8 cellular contexts compared by ENCODE assay signal in genomic region chr11:74726547-74727182, GRCh38. TPM values are rescaled to one million over a fixed set of nuclear protein-coding genes. Genes with fewer than 3 reads are reported as not detected.
A peak's percentile ranks its signal among the peaks of the same experiment; 100 is the strongest.
DNase-seq lines count a peak whose midpoint lies in the region; ATAC-seq, FAIRE-seq and TF ChIP-seq lines count a peak whose summit lies in the region.

No MANE protein-coding gene starts in this region.

- peaks cover 52 to 59% of the 10 kb centered on the region in 2 experiments for H3K27me3 ChIP-seq in K562 (ENCODE audit: control insufficient read depth in 2 of 2, insufficient read depth in 2 of 2, low read length in 2 of 2)
- peaks cover 37% of the 10 kb centered on the region for H3K27me3 ChIP-seq in smooth muscle cell (ENCODE audit: low read depth)

- no peak overlapping the region for H2AFZ ChIP-seq in K562 (ENCODE audit: low read depth, low read length)
- H2AFZ ChIP-seq in smooth muscle cell (ENCODE audit: low read depth) = no peak overlapping the region

- CTCF ChIA-PET in HEK293T (lab: Yijun Ruan, JAX) = interaction anchor here (0.6 to 3.8 kb wide), 10 partner anchors 12 to 117 kb away, joined by 3 to 30 read pairs (median 6); no protein-coding TSS in a partner anchor
- CTCF ChIA-PET in K562 (lab: Yijun Ruan, JAX; ENCODE audit: low intra/inter-chr PET ratio) = interaction anchor here (1.8 to 1.9 kb wide), 2 partner anchors 24 to 116 kb away, joined by 8 to 12 read pairs; no protein-coding TSS in a partner anchor

- H3K27ac ChIP-seq in K562 (ENCODE audit: extremely low read depth, low read depth, low read length) = no peak overlapping the region
- H3K27ac ChIP-seq in smooth muscle cell (ENCODE audit: low read depth) = no peak overlapping the region

- H4K20me1 ChIP-seq in K562 (replicated peaks; ENCODE audit: control insufficient read depth, insufficient read depth, low read length) (peaks cover 4% of the 10 kb centered on the region), smooth muscle cell (ENCODE audit: low read depth) (no peaks in the 10 kb centered on the region)

- POLR2A ChIA-PET in HEK293T (lab: Yijun Ruan, JAX) (no interaction called here), K562 (lab: Yijun Ruan, JAX) (interaction anchor here (0.6 to 1.8 kb wide), 3 partner anchors 11 to 147 kb away, joined by 3 to 4 read pairs (median 3); no protein-coding TSS in a partner anchor)

- peak; percentile 86 for FAIRE-seq in K562 (lab: Jason Lieb, UNC)

- no peaks in the 10 kb centered on the region for H3K36me3 ChIP-seq in K562 (ENCODE audit: control insufficient read depth, insufficient read depth, low read length)
- H3K36me3 ChIP-seq in smooth muscle cell (ENCODE audit: low read depth) = no peaks in the 10 kb centered on the region

- no TSS peak for BruUV-seq in K562 (replicated peaks; lab: Mats Ljungman, UMichigan)

- WGBS in K562 (ENCODE audit: insufficient coverage, low coverage, missing lambda C conversion rate) = under 1% methylated on average over 13 of the region's 13 CpGs
- WGBS in smooth muscle cell (ENCODE audit: low lambda C conversion rate) = 15% methylated on average over 13 of the region's 13 CpGs

- no peak for TF ChIP-seq POLR2A in K562 (conservative IDR thresholded peaks at IDR 0.05)

- TF ChIP-seq CTCF in K562 (IDR thresholded peaks at IDR 0.05 in 2 of 3, conservative IDR thresholded peaks at IDR 0.05 in 1 of 3; ENCODE audit: insufficient read depth in 2 of 3, low read depth in 1 of 3, low read length in 3 of 3) (peak; percentile 90 to 94 (median 91)), smooth muscle cell (IDR thresholded peaks at IDR 0.05; ENCODE audit: borderline replicate concordance, insufficient read depth, poor library complexity, severe bottlenecking) (peak; percentile 85)

- peak; percentile 99 for ATAC-seq in K562
- no peak for ATAC-seq in GM21528 (IDR thresholded peaks at IDR 0.05; ENCODE audit: low FRiP score, unreplicated experiment)

- H3K4me3 ChIP-seq in K562 (no peak overlapping the region), smooth muscle cell (no peak overlapping the region)

- H3K9ac ChIP-seq in K562 (ENCODE audit: insufficient read depth in 1 of 2, low read depth in 2 of 2, low read length in 2 of 2) = no peak overlapping the region
- H3K9ac ChIP-seq in smooth muscle cell (ENCODE audit: low read depth) = no peak overlapping the region

- H3K9me1 ChIP-seq in K562 (ENCODE audit: control insufficient read depth, insufficient read depth, low read length) = no peaks in the 10 kb centered on the region

- no peaks in the 10 kb centered on the region for H3K9me3 ChIP-seq in K562 (replicated peaks; ENCODE audit: control insufficient read depth, insufficient read depth, low read depth, low read length)
- no peaks in the 10 kb centered on the region for H3K9me3 ChIP-seq in smooth muscle cell (replicated peaks; ENCODE audit: low read depth)

- TF ChIP-seq EP300 in K562 (IDR thresholded peaks at IDR 0.05; ENCODE audit: low read length) = no peak

- H3K4me2 ChIP-seq in K562 (ENCODE audit: insufficient read depth, low read length) (no peak overlapping the region), smooth muscle cell (peak overlapping the region; percentile 64)

- no peaks in the 10 kb centered on the region for H3K79me2 ChIP-seq in K562 (ENCODE audit: control insufficient read depth, insufficient read depth, low read length)
- H3K79me2 ChIP-seq in smooth muscle cell (ENCODE audit: low read depth) = no peaks in the 10 kb centered on the region

- H3F3A ChIP-seq in smooth muscle cell (ENCODE audit: low read depth) = no peaks in the 10 kb centered on the region

- in situ Hi-C loops in K562 (cut with MboI) = no loop called here

- H3K4me1 ChIP-seq in K562 (replicated peaks in 1 of 2; ENCODE audit: control insufficient read depth in 2 of 2, insufficient read depth in 2 of 2, low read length in 2 of 2) (peaks cover 0 to 10% of the 10 kb centered on the region in 2 experiments; a peak in 1 of 5 replicates), smooth muscle cell (ENCODE audit: low read depth) (peaks cover 4% of the 10 kb centered on the region)

- intact Hi-C loops in K562 (cut with micrococcal nuclease) = loop anchor here (1.0 to 5.0 kb wide), 3 partner anchors 24 to 114 kb away; no protein-coding TSS in a partner anchor

- peak; percentile 77 to 90 for TF ChIP-seq RAD21 in K562 (CRISPR knock-in tag; conservative IDR thresholded peaks at IDR 0.05 in 1 of 2, IDR thresholded peaks at IDR 0.05 in 1 of 2)

- DNase-seq in GM04504 (ENCODE audit: low read depth) (peak; percentile 34), HEK293T (ENCODE audit: extremely low spot score) (peak; percentile 86), NCI-H187 (lab: John Stamatoyannopoulos, UW) (peak; percentile 18 to 47), T1000 (lab: John Stamatoyannopoulos, UW) (peak; percentile 31), K562 (ENCODE audit: extremely low read depth in 1 of 4, low spot score in 3 of 4) (peak; percentile 79 to 83 (median 80)), iPS DF 19.7 (ENCODE audit: low read depth, low spot score) (peak; percentile 47), smooth muscle cell (lab: John Stamatoyannopoulos, UW; ENCODE audit: unreplicated experiment) (peak; percentile 16)

TF ChIP-seq in HEK293T, 16 proteins besides CTCF, POLR2A, EP300 and RAD21:
- TF ChIP-seq ELF4 (IDR thresholded peaks at IDR 0.05) (no peak), FOXK2 (IDR thresholded peaks at IDR 0.05) (no peak), LEF1 (IDR thresholded peaks at IDR 0.05; ENCODE audit: borderline replicate concordance) (no peak), FOXM1 (IDR thresholded peaks at IDR 0.05; ENCODE audit: borderline replicate concordance) (no peak), BHLHE40 (IDR thresholded peaks at IDR 0.05; ENCODE audit: borderline replicate concordance) (no peak), L3MBTL2 (conservative IDR thresholded peaks at IDR 0.05) (no peak), SUZ12 (IDR thresholded peaks at IDR 0.05) (no peak), NFRKB (IDR thresholded peaks at IDR 0.05) (no peak), TARDBP (IDR thresholded peaks at IDR 0.05) (no peak)
TF ChIP-seq in HEK293T: peak in this region for 0.

TF ChIP-seq in K562, 482 proteins besides CTCF, POLR2A, EP300 and RAD21 (continues in another document):
- TF ChIP-seq CREB1 (IDR thresholded peaks at IDR 0.05) = no peak
- TF ChIP-seq CREB1 (CRISPR knock-in tag; IDR thresholded peaks at IDR 0.05) = no peak
- TF ChIP-seq DEAF1 (CRISPR knock-in tag; IDR thresholded peaks at IDR 0.05) = peak; percentile 62
- no peak for TF ChIP-seq ZKSCAN3 (CRISPR knock-in tag; IDR thresholded peaks at IDR 0.05)
- peak; percentile 41; the same call in 1 of the 2 replicates for TF ChIP-seq CREM (IDR thresholded peaks at IDR 0.05; ENCODE audit: low read depth)

RNA-seq across cellular contexts. Expression of gene CHRDL2, which starts 4.6 kb away (rescaled TPM):
- not detected in 2 replicates for total RNA-seq in K562 (2011; cell fraction: chromatin; rRNA removed; ENCODE audit: low replicate concordance)
- total RNA-seq in K562 (2011; cell fraction: nucleolus; rRNA removed) = not detected in 2 replicates
- not detected in 2 replicates for total RNA-seq in K562 (2011; cell fraction: nucleoplasm; rRNA removed)
- not detected in 2 replicates for total RNA-seq in K562 (2014; rRNA removed)
- total RNA-seq in K562 (2014; rRNA removed; fragmentation: Illumina TruSeq; extraction: Trizol) = not detected in 2 replicates
- not detected in 2 replicates for total RNA-seq in K562 (2015; rRNA removed; fragmentation: Illumina TruSeq; extraction: Trizol)
- total RNA-seq in K562 (2021) = 0.20 TPM in 1 of 2 replicates, not detected in the other
- polyA plus RNA-seq in K562 (2011; rRNA removed) = not detected in 2 replicates
- polyA plus RNA-seq in K562 (2011; cell fraction: cytosol; rRNA removed) = not detected in 2 replicates
- polyA plus RNA-seq in K562 (2011; cell fraction: nucleus; rRNA removed) = not detected in 2 replicates
- polyA plus RNA-seq in K562 (2012) = not detected in 2 replicates
- polyA plus RNA-seq in K562 (2014; fragmentation: Illumina TruSeq; extraction: Trizol) = not detected in 2 replicates
- polyA plus RNA-seq in K562 (2014; fragmentation: Nextera tagmentation; extraction: Ambion mirVana) = not detected
- polyA plus RNA-seq in K562 (2014; rRNA removed) = not detected in 2 replicates
- polyA minus RNA-seq in K562 (2011; rRNA and poly(A)+ RNA removed) = not detected in 2 replicates
- not detected in 2 replicates for polyA minus RNA-seq in K562 (2011; cell fraction: cytosol; rRNA and poly(A)+ RNA removed)
- not detected in 2 replicates for polyA minus RNA-seq in K562 (2011; cell fraction: nucleus; rRNA and poly(A)+ RNA removed)
- 7.3 and 13.8 TPM in 2 replicates for total RNA-seq in smooth muscle cell
- 71.4 and 98.6 TPM in 2 replicates for polyA plus RNA-seq in smooth muscle cell

RNA-seq across cellular contexts. Expression of gene RNF169, which starts 22.0 kb away (rescaled TPM):
- total RNA-seq in K562 (2011; cell fraction: chromatin; rRNA removed; ENCODE audit: low replicate concordance) = 15.0 and 31.9 TPM in 2 replicates
- total RNA-seq in K562 (2011; cell fraction: nucleolus; rRNA removed) = 14.7 and 16.8 TPM in 2 replicates
- 21.8 and 30.6 TPM in 2 replicates for total RNA-seq in K562 (2011; cell fraction: nucleoplasm; rRNA removed)
- total RNA-seq in K562 (2014; rRNA removed) (10.0 and 16.5 TPM in 2 replicates), K562 (2014; rRNA removed; fragmentation: Illumina TruSeq; extraction: Trizol) (18.1 and 19.4 TPM in 2 replicates), K562 (2015; rRNA removed; fragmentation: Illumina TruSeq; extraction: Trizol) (16.2 and 17.3 TPM in 2 replicates), K562 (2021) (15.1 and 16.0 TPM in 2 replicates), smooth muscle cell (13.6 and 17.6 TPM in 2 replicates)
- polyA plus RNA-seq in K562 (2011; rRNA removed) (14.6 and 21.1 TPM in 2 replicates), K562 (2014; fragmentation: Illumina TruSeq; extraction: Trizol) (8.8 and 10.1 TPM in 2 replicates), K562 (2014; fragmentation: Nextera tagmentation; extraction: Ambion mirVana) (1 to 10 TPM in 1 of 2 experiments, under 1 TPM in 1; 0.68 to 1.5 TPM), K562 (2014; rRNA removed) (8.0 and 8.1 TPM in 2 replicates), smooth muscle cell (2.2 and 3.2 TPM in 2 replicates)
- polyA plus RNA-seq in K562 (2011; cell fraction: cytosol; rRNA removed) = 4.7 and 12.8 TPM in 2 replicates
- 13.5 and 25.0 TPM in 2 replicates for polyA plus RNA-seq in K562 (2011; cell fraction: nucleus; rRNA removed)
- 4.4 and 4.9 TPM in 2 replicates for polyA plus RNA-seq in K562 (2012)
- polyA minus RNA-seq in K562 (2011; rRNA and poly(A)+ RNA removed) = 46.9 and 57.6 TPM in 2 replicates
- polyA minus RNA-seq in K562 (2011; cell fraction: cytosol; rRNA and poly(A)+ RNA removed) = 17.7 and 18.5 TPM in 2 replicates
- polyA minus RNA-seq in K562 (2011; cell fraction: nucleus; rRNA and poly(A)+ RNA removed) = 28.5 and 38.7 TPM in 2 replicates

Comparison
In these comparisons a context has a peak if more than half of its experiments do, and no peak if none do; other contexts are left out.
1. DNase-seq: peak in every context shown above with its lines; median percentile 86 in HEK293T; 80 in K562; 47 in iPS DF 19.7; 34 in GM04504; 32 in NCI-H187; 31 in T1000; 16 in smooth muscle cell.